In genomic region chr19:1247747-1248453, GRCh38 we compare ENCODE assay signal across 8 cellular contexts. TPM values are rescaled to one million over a fixed set of nuclear protein-coding genes. Genes with fewer than 3 reads are reported as not detected.
DNase-seq lines count a peak whose midpoint lies in the region; ATAC-seq and TF ChIP-seq lines count a peak whose summit lies in the region.

No MANE protein-coding gene starts in this region.

- ATAC-seq in HG03060 (IDR thresholded peaks at IDR 0.05; ENCODE audit: low read depth, unreplicated experiment) (peak; percentile 7), body of pancreas (no peak), GM21825 (IDR thresholded peaks at IDR 0.05; ENCODE audit: unreplicated experiment) (no peak)

- TF ChIP-seq CTCF in body of pancreas (IDR thresholded peaks at IDR 0.05) = peak in 4 of 7 experiments; percentile 22 to 43 (median 27)
- peak; percentile 51 for TF ChIP-seq CTCF in kidney epithelial cell (IDR thresholded peaks at IDR 0.05; ENCODE audit: insufficient read depth, low read length, poor library complexity, severe bottlenecking)

- H3K4me3 ChIP-seq in body of pancreas (no peak overlapping the region), kidney epithelial cell (ENCODE audit: low read depth, low read length) (peak overlapping the region; percentile 84)

- H3K27me3 ChIP-seq in body of pancreas (no peaks in the 10 kb centered on the region), kidney epithelial cell (ENCODE audit: control insufficient read depth, insufficient read depth, low read length) (no peaks in the 10 kb centered on the region)

- TF ChIP-seq POLR2A in body of pancreas (IDR thresholded peaks at IDR 0.05) = no peak

- peak overlapping the region; percentile 99 to 100 (median 100) for H3K27ac ChIP-seq in body of pancreas

- intact Hi-C loops in body of pancreas (cut with DNase I) = no loop called here

- no peaks in the 10 kb centered on the region for H3K36me3 ChIP-seq in body of pancreas (replicated peaks in 1 of 2; ENCODE audit: insufficient read depth in 1 of 2, low read depth in 2 of 2)
- peaks cover 2% of the 10 kb centered on the region for H3K36me3 ChIP-seq in kidney epithelial cell (ENCODE audit: control insufficient read depth, insufficient read depth, low read length)

- DNase-seq in EL (peak; percentile 78), T-helper 2 cell (peak in 4 of 5 experiments; percentile 63 to 80 (median 71)), body of pancreas (peak; percentile 77 to 88 (median 84)), kidney epithelial cell (ENCODE audit: low read depth) (no peak), NCI-H2171 treated with DMSO at 0.1 percent for 48 hours (lab: John Stamatoyannopoulos, UW) (no peak)
- DNase-seq in stimulated activated CD4-positive, alpha-beta T cell treated with anti-CD3 and anti-CD28 coated beads, Interleukin-2, amount 100 ng/mL, for 24 hours = peak; percentile 68 to 73

- peaks cover 70% of the 10 kb centered on the region for H3K4me1 ChIP-seq in body of pancreas

- H3K9me3 ChIP-seq in body of pancreas = no peaks in the 10 kb centered on the region

- 13 to 16% methylated on average over 27 to 35 of the region's 35 CpGs for WGBS in body of pancreas, 2 donors

RNA-seq across cellular contexts. Expression of gene MIDN, which starts 0.5 kb away (rescaled TPM):
- total RNA-seq in body of pancreas (10 to 100 TPM; 36.3 to 43.5 TPM), kidney epithelial cell (66.8 and 69.4 TPM in 2 replicates)

RNA-seq across cellular contexts. Expression of gene ATP5F1D, which starts 6.3 kb away (rescaled TPM):
- total RNA-seq in body of pancreas = 100 to 1,000 TPM; 156 to 157 TPM
- total RNA-seq in kidney epithelial cell = 55.3 and 69.8 TPM in 2 replicates

RNA-seq across cellular contexts. Expression of gene CBARP, which starts 10.1 kb away (rescaled TPM):
- total RNA-seq in body of pancreas (under 1 TPM; 0.33 to 0.78 TPM), kidney epithelial cell (5.1 and 10.5 TPM in 2 replicates)

RNA-seq across cellular contexts. Expression of gene CIRBP, which starts 21.2 kb away (rescaled TPM):
- total RNA-seq in body of pancreas (100 to 1,000 TPM; 582 to 630 TPM), kidney epithelial cell (298 and 403 TPM in 2 replicates)

RNA-seq across cellular contexts. Expression of gene FAM174C, which starts 27.4 kb away (rescaled TPM):
- total RNA-seq in body of pancreas (10 to 100 TPM; 48.0 to 63.9 TPM), kidney epithelial cell (58.5 and 75.0 TPM in 2 replicates)

Comparison
In these comparisons a context has a peak if more than half of its experiments do, and no peak if none do; other contexts are left out.
1. DNase-seq: peak in EL (single experiment), T-helper 2 cell (4 of 5), body of pancreas (4 of 4) and stimulated activated CD4-positive, alpha-beta T cell treated with anti-CD3 and anti-CD28 coated beads, Interleukin-2, amount 100 ng/mL, for 24 hours (2 of 2); none in kidney epithelial cell (single experiment) and NCI-H2171 treated with DMSO at 0.1 percent for 48 hours (single experiment).